Comparison of ENCODE assay signal across 16 cellular contexts in genomic region chr10:86899128-86899527, GRCh38. TPM values are rescaled to one million over a fixed set of nuclear protein-coding genes. Genes with fewer than 3 reads are reported as not detected.
DNase-seq lines count a peak whose midpoint lies in the region; ATAC-seq and TF ChIP-seq lines count a peak whose summit lies in the region.
"Had no signal": no experiment of that assay in that cellular context is flagged by ENCODE, and none has a peak within 500 bp of the region (broad histone marks: within the 10 kb centered on the region; RNA-seq: fewer than 3 reads in every experiment).

No MANE protein-coding gene starts in this region.

- no peak overlapping the region for H3K4me2 ChIP-seq in Loucy (ENCODE audit: low read depth, low read length, poor library complexity, severe bottlenecking)
- H3K4me2 ChIP-seq: BLaER1 treated with 17β-estradiol and CSF1 and Interleukin-3, amounts not matched to agents 10 nM and 100 nM; hepatocyte; KMS-11 had no signal

- WGBS in mesodermal cell (ENCODE audit: insufficient coverage in 2 of 2), 2 experiments: 49 to 54% methylated on average over 5 of the region's 6 CpGs

- H4K20me1 ChIP-seq in Loucy (ENCODE audit: insufficient read depth, low read length, poor library complexity, severe bottlenecking): no peaks in the 10 kb centered on the region
- H4K20me1 ChIP-seq: BLaER1 treated with 17β-estradiol and CSF1 and Interleukin-3, amounts not matched to agents 10 nM and 100 nM had no signal

- no peak overlapping the region for H3K4me3 Mint-ChIP-seq in type B pancreatic cell
- H3K4me3 Mint-ChIP-seq in naive thymus-derived CD4-positive, alpha-beta T cell: no peak overlapping the region
- H3K4me3 Mint-ChIP-seq: activated CD4-positive, alpha-beta memory T cell treated with anti-CD3 and anti-CD28 coated beads, Interleukin-2, amount 10 ng/mL, durations not matched to agents 7 days and 5 days had no signal

- H3K9me3 Mint-ChIP-seq in type B pancreatic cell: no peaks in the 10 kb centered on the region
- H3K9me3 Mint-ChIP-seq in naive thymus-derived CD4-positive, alpha-beta T cell: peaks cover 0 to 2% (median 0%) of the 10 kb centered on the region in 11 donors
- H3K9me3 Mint-ChIP-seq: activated CD4-positive, alpha-beta memory T cell treated with anti-CD3 and anti-CD28 coated beads, Interleukin-2, amount 10 ng/mL, durations not matched to agents 7 days and 5 days had no signal

- no peaks in the 10 kb centered on the region for H3K36me3 ChIP-seq in Loucy (ENCODE audit: insufficient read depth, low read length)
- peaks cover 63% of the 10 kb centered on the region for H3K36me3 ChIP-seq in mesodermal cell (ENCODE audit: control insufficient read depth, insufficient read depth, low read length)
- H3K36me3 ChIP-seq in naive thymus-derived CD4-positive, alpha-beta T cell (ENCODE audit: control insufficient read depth in 2 of 3, insufficient read depth in 3 of 3, low read length in 3 of 3): no peaks in the 10 kb centered on the region
- H3K36me3 ChIP-seq: BLaER1 treated with 17β-estradiol and CSF1 and Interleukin-3, amounts not matched to agents 10 nM and 100 nM; colonic mucosa; neutrophil had no signal

- H3K9me3 ChIP-seq in Loucy (ENCODE audit: insufficient read depth, low read depth, low read length) (no peaks in the 10 kb centered on the region), mesodermal cell (ENCODE audit: control insufficient read depth, low read length) (no peaks in the 10 kb centered on the region)
- no peaks in the 10 kb centered on the region for H3K9me3 ChIP-seq in naive thymus-derived CD4-positive, alpha-beta T cell (ENCODE audit: control insufficient read depth in 2 of 3, low read length in 3 of 3)
- H3K9me3 ChIP-seq: colonic mucosa, neutrophil, SJSA1 had no signal

- peaks cover 12% of the 10 kb centered on the region for H3K4me1 Mint-ChIP-seq in type B pancreatic cell (ENCODE audit: unreplicated experiment)
- H3K4me1 Mint-ChIP-seq in naive thymus-derived CD4-positive, alpha-beta T cell: peaks cover 0 to 4% (median 0%) of the 10 kb centered on the region in 7 donors
- H3K4me1 Mint-ChIP-seq: activated CD4-positive, alpha-beta memory T cell treated with anti-CD3 and anti-CD28 coated beads, Interleukin-2, amount 10 ng/mL, durations not matched to agents 7 days and 5 days had no signal

- H3K27me3 ChIP-seq in Loucy (ENCODE audit: insufficient read depth, low read length, poor library complexity, severe bottlenecking) (no peaks in the 10 kb centered on the region), dorsolateral prefrontal cortex (no peaks in the 10 kb centered on the region)
- H3K27me3 ChIP-seq in naive thymus-derived CD4-positive, alpha-beta T cell (ENCODE audit: control insufficient read depth in 2 of 2, insufficient read depth in 2 of 2, low read length in 2 of 2): no peaks in the 10 kb centered on the region
- H3K27me3 ChIP-seq: BLaER1 treated with 17β-estradiol and CSF1 and Interleukin-3, amounts not matched to agents 10 nM and 100 nM; colonic mucosa; hepatocyte; SJSA1 had no signal

- H2AFZ ChIP-seq in Loucy (ENCODE audit: low read length): 0 out of 2 replicates have a peak overlapping the region, but pooled peaks have one; percentile 1
- H2AFZ ChIP-seq: hepatocyte had no signal

- TF ChIP-seq CTCF in Loucy (conservative IDR thresholded peaks at IDR 0.05; ENCODE audit: low read length) (no peak), dorsolateral prefrontal cortex (IDR thresholded peaks at IDR 0.05 in 54 of 56, conservative IDR thresholded peaks at IDR 0.05 in 2 of 56; ENCODE audit: low read depth in 1 of 56, partially characterized antibody in 56 of 56) (no peak), type B pancreatic cell (conservative IDR thresholded peaks at IDR 0.05) (no peak)

- intact Hi-C loops in dorsolateral prefrontal cortex (cut with DNase I): loop anchor here (2.0 to 5.0 kb wide), 4 partner anchors 142 to 502 kb away; partner anchors contain the start of gene BMPR1A (in 2 of the 2)
- intact Hi-C loops in naive thymus-derived CD4-positive, alpha-beta T cell (cut with micrococcal nuclease): loop anchor here (1.0 to 5.0 kb wide), 5 partner anchors 142 to 500 kb away; partner anchors contain the start of gene BMPR1A (in 1 of the 2)

- CTCF ChIA-PET in naive thymus-derived CD4-positive, alpha-beta T cell (lab: Charles Lee): interaction anchor here (0.9 to 3.3 kb wide), 2 partner anchors 204 to 728 kb away, joined by 4 to 15 read pairs; no protein-coding TSS in a partner anchor

- peak overlapping the region; percentile 20 for H3K27ac Mint-ChIP-seq in type B pancreatic cell
- H3K27ac Mint-ChIP-seq in naive thymus-derived CD4-positive, alpha-beta T cell: peak overlapping the region in 1 of 9 donors; percentile 34
- H3K27ac Mint-ChIP-seq: activated CD4-positive, alpha-beta memory T cell treated with anti-CD3 and anti-CD28 coated beads, Interleukin-2, amount 10 ng/mL, durations not matched to agents 7 days and 5 days had no signal

- no peaks in the 10 kb centered on the region for H3K4me1 ChIP-seq in Loucy (ENCODE audit: insufficient read depth, low read length, poor library complexity, severe bottlenecking)
- peaks cover 4% of the 10 kb centered on the region for H3K4me1 ChIP-seq in mesodermal cell (ENCODE audit: control insufficient read depth, insufficient read depth, low read length, poor library complexity, severe bottlenecking)
- H3K4me1 ChIP-seq in naive thymus-derived CD4-positive, alpha-beta T cell (ENCODE audit: control insufficient read depth in 2 of 2, insufficient read depth in 2 of 2, low read length in 2 of 2): no peaks in the 10 kb centered on the region
- H3K4me1 ChIP-seq: BLaER1 treated with 17β-estradiol and CSF1 and Interleukin-3, amounts not matched to agents 10 nM and 100 nM; colonic mucosa; SJSA1 had no signal

- peaks cover 23% of the 10 kb centered on the region for H3K36me3 Mint-ChIP-seq in type B pancreatic cell
- H3K36me3 Mint-ChIP-seq in naive thymus-derived CD4-positive, alpha-beta T cell: peaks cover 0 to 5% (median 1%) of the 10 kb centered on the region in 5 donors

- H3K27me3 Mint-ChIP-seq in type B pancreatic cell: no peaks in the 10 kb centered on the region
- H3K27me3 Mint-ChIP-seq in naive thymus-derived CD4-positive, alpha-beta T cell: peaks cover 0 to 8% (median 0%) of the 10 kb centered on the region in 5 donors
- H3K27me3 Mint-ChIP-seq: activated CD4-positive, alpha-beta memory T cell treated with anti-CD3 and anti-CD28 coated beads, Interleukin-2, amount 10 ng/mL, durations not matched to agents 7 days and 5 days had no signal

- H3K27ac ChIP-seq in dorsolateral prefrontal cortex (peak overlapping the region in 33 of 59 donors; percentile 0 to 69 (median 44)), mesodermal cell (ENCODE audit: low read depth, low read length, severe bottlenecking) (peak overlapping the region; percentile 55)
- no peak overlapping the region for H3K27ac ChIP-seq in naive thymus-derived CD4-positive, alpha-beta T cell (ENCODE audit: low read depth, low read length)
- H3K27ac ChIP-seq: BLaER1 treated with 17β-estradiol and CSF1 and Interleukin-3, amounts not matched to agents 10 nM and 100 nM; colonic mucosa; hepatocyte; KMS-11; neutrophil; SJSA1 had no signal

- POLR2A ChIA-PET in naive thymus-derived CD4-positive, alpha-beta T cell (lab: Charles Lee): no interaction called here

- H3K9ac ChIP-seq in Loucy (ENCODE audit: low read depth, low read length, poor library complexity, severe bottlenecking): no peak overlapping the region
- H3K9ac ChIP-seq: BLaER1 treated with 17β-estradiol and CSF1 and Interleukin-3, amounts not matched to agents 10 nM and 100 nM; KMS-11 had no signal

- no peaks in the 10 kb centered on the region for H3K9me2 ChIP-seq in Loucy (replicated peaks; ENCODE audit: low read depth, low read length)

- H3K4me3 ChIP-seq in Loucy (ENCODE audit: low read length, poor library complexity, severe bottlenecking): no peak overlapping the region
- H3K4me3 ChIP-seq in dorsolateral prefrontal cortex: peak overlapping the region in 12 of 59 donors; percentile 2 to 24 (median 10)
- H3K4me3 ChIP-seq in mesodermal cell (ENCODE audit: extremely low read depth, insufficient read depth, low read length, poor library complexity, severe bottlenecking): no peak overlapping the region
- H3K4me3 ChIP-seq in naive thymus-derived CD4-positive, alpha-beta T cell (ENCODE audit: low read length): no peak overlapping the region
- H3K4me3 ChIP-seq: BLaER1 treated with 17β-estradiol and CSF1 and Interleukin-3, amounts not matched to agents 10 nM and 100 nM; colonic mucosa; hepatocyte; SJSA1; skin epidermis had no signal

- ATAC-seq in naive thymus-derived CD4-positive, alpha-beta T cell: no peak

- DNase-seq in dorsolateral prefrontal cortex (peak in 2 of 10 donors; percentile 9 to 41), type B pancreatic cell (ENCODE audit: extremely low spot score, unreplicated experiment) (no peak), A172 (ENCODE audit: low spot score) (no peak), NOMO-1 (lab: John Stamatoyannopoulos, UW; ENCODE audit: unreplicated experiment in 2 of 2) (no peak)
- DNase-seq in naive thymus-derived CD4-positive, alpha-beta T cell: no peak
- DNase-seq: left ventricle myocardium superior had no signal

- no peaks in the 10 kb centered on the region for H3F3A ChIP-seq in Loucy (ENCODE audit: low read depth)

- no peaks in the 10 kb centered on the region for H3K79me2 ChIP-seq in Loucy (ENCODE audit: insufficient read depth, low read length)
- H3K79me2 ChIP-seq: hepatocyte had no signal

RNA-seq across cellular contexts. Expression of gene MMRN2, which starts 58.3 kb away (rescaled TPM):
- total RNA-seq in dorsolateral prefrontal cortex: 10 to 100 TPM in 57 of 120 experiments, 1 to 10 TPM in 63; 5.2 to 28.8 (median 9.8) TPM
- polyA plus RNA-seq in mesodermal cell (2013, experiment 1 of 2): 46.3 TPM
- 27.6 TPM for polyA plus RNA-seq in mesodermal cell (2013, experiment 2 of 2)
- 4.0 and 5.5 TPM in 2 replicates for total RNA-seq in type B pancreatic cell (ENCODE audit: low replicate concordance)
- total RNA-seq in A172 (2014; rRNA removed; shearing (Covaris generic)): 1.7 TPM in 1 of 2 replicates, not detected in the other
- under 1 TPM in 2 of 5 experiments, not detected in 3; 0.50 to 0.86 TPM for total RNA-seq in naive thymus-derived CD4-positive, alpha-beta T cell
- polyA plus RNA-seq in naive thymus-derived CD4-positive, alpha-beta T cell: under 1 TPM; 0.18 to 0.34 TPM
- total RNA-seq: activated CD4-positive, alpha-beta memory T cell treated with anti-CD3 and anti-CD28 coated beads, Interleukin-2, amount 10 ng/mL, durations not matched to agents 7 days and 5 days had no signal

RNA-seq across cellular contexts. Expression of gene SNCG, which starts 59.3 kb away (rescaled TPM):
- total RNA-seq in dorsolateral prefrontal cortex (100 to 1,000 TPM in 112 of 120 experiments, 10 to 100 TPM in 8; 59.9 to 383 (median 222) TPM), type B pancreatic cell (ENCODE audit: low replicate concordance) (60.4 and 77.6 TPM in 2 replicates)
- polyA plus RNA-seq in mesodermal cell (2013, experiment 1 of 2): 23.5 TPM
- 18.6 TPM for polyA plus RNA-seq in mesodermal cell (2013, experiment 2 of 2)
- total RNA-seq in A172 (2014; rRNA removed; shearing (Covaris generic)): 8.8 and 16.0 TPM in 2 replicates
- total RNA-seq in naive thymus-derived CD4-positive, alpha-beta T cell: under 1 TPM in 1 of 5 experiments, not detected in 4; 0.45 TPM
- polyA plus RNA-seq in naive thymus-derived CD4-positive, alpha-beta T cell: not detected
- total RNA-seq: activated CD4-positive, alpha-beta memory T cell treated with anti-CD3 and anti-CD28 coated beads, Interleukin-2, amount 10 ng/mL, durations not matched to agents 7 days and 5 days had no signal
